In the genomic region with DNA sequence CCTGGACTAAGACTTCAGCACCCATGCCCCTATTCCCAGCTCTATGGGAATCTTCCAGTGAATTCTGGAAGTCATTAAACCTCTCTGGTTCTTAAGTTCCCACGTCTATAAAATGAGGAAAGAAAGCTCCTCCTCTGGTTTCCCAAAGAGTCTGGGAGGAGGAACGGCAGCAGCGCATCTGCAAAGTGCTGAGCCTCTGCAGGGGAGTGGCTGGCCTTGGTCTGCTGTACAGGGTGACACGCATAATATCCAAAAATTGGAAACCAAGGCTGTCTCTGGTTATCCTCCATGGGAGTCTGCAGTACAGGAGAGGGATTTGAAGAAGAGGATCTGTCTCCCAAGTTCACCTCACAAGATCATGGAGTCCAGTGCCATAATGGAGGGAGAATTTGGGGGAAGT, we compare ENCODE assay signal across 15 cellular contexts.
"Had no signal": no experiment of that assay in that cellular context is flagged by ENCODE, and none has a peak within 500 bp of the region (broad histone marks: within the 10 kb centered on the region; RNA-seq: fewer than 3 reads in every experiment).

No MANE protein-coding gene starts in this region.

- H3K4me2 ChIP-seq: hepatocyte had no signal

- H3K27me3 Mint-ChIP-seq: type B pancreatic cell had no signal

- H3K9me3 ChIP-seq: colonic mucosa, suprapubic skin, thyroid gland had no signal

- H3K27ac Mint-ChIP-seq: type B pancreatic cell had no signal

- H3K4me1 ChIP-seq: colonic mucosa had no signal

- H2AFZ ChIP-seq: hepatocyte had no signal

- H3K36me3 ChIP-seq: colonic mucosa, suprapubic skin, thyroid gland had no signal

- H3K4me3 Mint-ChIP-seq: naive thymus-derived CD8-positive, alpha-beta T cell; type B pancreatic cell had no signal

- DNase-seq: colonic mucosa; dermis blood vessel endothelial cell; effector CD4-positive, alpha-beta T cell; kidney; left colon; naive thymus-derived CD8-positive, alpha-beta T cell; posterior cingulate gyrus; right cardiac atrium; small intestine; stimulated activated CD4-positive, alpha-beta T cell treated with anti-CD3 and anti-CD28 coated beads, Interleukin-12 subunit alpha, Interleukin-12 subunit beta, amount 100 ng/mL, for 4 hours; stimulated activated naive CD8-positive, alpha-beta T cell treated with anti-CD3 and anti-CD28 coated beads, Interleukin-15, Interleukin-2, amounts not matched to agents 100 U/mL and 50 U/mL, for 24 hours; thyroid gland had no signal

- H3K27me3 ChIP-seq: colonic mucosa, hepatocyte, suprapubic skin, thyroid gland had no signal

- H3K27ac ChIP-seq: colonic mucosa, hepatocyte, suprapubic skin, thyroid gland had no signal

- H3K9me3 Mint-ChIP-seq: naive thymus-derived CD8-positive, alpha-beta T cell; type B pancreatic cell had no signal

- H3K4me3 ChIP-seq: colonic mucosa, hepatocyte, suprapubic skin, thyroid gland had no signal

- H3K36me3 Mint-ChIP-seq: naive thymus-derived CD8-positive, alpha-beta T cell; type B pancreatic cell had no signal
